29 cellular contexts compared by ENCODE assay signal in the genomic region with DNA sequence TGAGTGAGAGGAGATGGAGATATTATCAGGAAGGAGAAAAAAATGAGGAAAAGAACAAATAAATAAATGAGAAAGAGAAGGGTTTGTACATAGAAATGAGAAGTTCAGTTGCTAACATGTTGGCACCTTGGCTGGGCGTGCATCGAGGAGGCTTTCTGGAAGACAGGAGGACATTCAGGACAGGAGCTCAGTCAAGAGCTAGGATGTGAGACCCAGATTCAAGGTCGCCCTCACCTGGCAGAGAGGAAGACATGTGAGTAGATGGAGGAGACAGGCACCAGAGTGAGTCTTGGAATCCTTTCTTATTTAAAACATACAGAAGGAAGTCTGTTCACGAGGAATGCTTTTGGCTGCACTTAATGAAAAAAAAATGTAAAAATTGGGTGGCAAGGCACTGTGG.
"Had no signal": no experiment of that assay in that cellular context is flagged by ENCODE, and none has a peak within 500 bp of the region (broad histone marks: within the 10 kb centered on the region; RNA-seq: fewer than 3 reads in every experiment).

No MANE protein-coding gene starts in this region.

- H2AFZ ChIP-seq: PC-9 had no signal

- H3K27ac ChIP-seq: breast epithelium, PC-9 had no signal

- DNase-seq: activated CD4-positive, alpha-beta memory T cell treated with anti-CD3 and anti-CD28 coated beads for 36 hours; activated CD4-positive, alpha-beta T cell treated with anti-CD3 and anti-CD28 coated beads, Interleukin-2, amount 10 ng/mL, durations not matched to agents 7 days and 5 days; activated CD4-positive, CD25-positive, alpha-beta regulatory T cell; activated CD8-positive, alpha-beta memory T cell treated with anti-CD3 and anti-CD28 coated beads for 24 hours; activated gamma-delta T cell treated with Interleukin-2 at 50 U/mL for 16 hours; activated naive CD4-positive, alpha-beta T cell treated with anti-CD3 and anti-CD28 coated beads, Interleukin-2, amount 10 ng/mL, durations not matched to agents 7 days and 5 days; activated naive CD8-positive, alpha-beta T cell treated with anti-CD3 and anti-CD28 coated beads for 36 hours; activated T-cell treated with anti-CD3 and anti-CD28 coated beads for 4 hours; activated T-cell treated with anti-CD3 and anti-CD28 coated beads, Interleukin-2, amount 50 U/mL, for 72 hours; anterior cingulate cortex; caudate nucleus; Karpas-422; MM.1S; NCI-H1105; NCI-H1436; NCI-H187; NCI-H2081; NCI-H2171; NCI-H2227 treated with DMSO at 0.1 percent for 48 hours; NCI-H446 treated with DMSO at 0.1 percent for 48 hours; NCI-H524 treated with DMSO at 0.1 percent for 48 hours; NCI-H82; PC-9; SHP77 treated with DMSO at 0.1 percent for 48 hours; T-helper 17 cell; T-helper 9 cell had no signal

- H3K4me3 ChIP-seq: breast epithelium, K562, PC-9 had no signal

- H3K4me1 ChIP-seq: breast epithelium had no signal

- H3K27me3 Mint-ChIP-seq: activated naive CD8-positive, alpha-beta T cell treated with anti-CD3 and anti-CD28 coated beads for 36 hours; T-helper 17 cell had no signal

- H3K4me2 ChIP-seq: PC-9 had no signal

- H3K36me3 Mint-ChIP-seq: activated naive CD4-positive, alpha-beta T cell treated with anti-CD3 and anti-CD28 coated beads, Interleukin-2, amount 10 ng/mL, durations not matched to agents 7 days and 5 days; activated naive CD8-positive, alpha-beta T cell treated with anti-CD3 and anti-CD28 coated beads for 36 hours had no signal

- ATAC-seq: activated T-cell treated with anti-CD3 and anti-CD28 coated beads, Interleukin-2, amount 50 U/mL, for 72 hours; K562; T-helper 17 cell had no signal

- H3K4me3 Mint-ChIP-seq: activated CD4-positive, alpha-beta memory T cell treated with anti-CD3 and anti-CD28 coated beads for 36 hours; activated CD4-positive, alpha-beta T cell treated with anti-CD3 and anti-CD28 coated beads, Interleukin-2, amount 10 ng/mL, durations not matched to agents 7 days and 5 days; activated naive CD4-positive, alpha-beta T cell treated with anti-CD3 and anti-CD28 coated beads, Interleukin-2, amount 10 ng/mL, durations not matched to agents 7 days and 5 days; activated naive CD8-positive, alpha-beta T cell treated with anti-CD3 and anti-CD28 coated beads for 36 hours; activated T-cell treated with anti-CD3 and anti-CD28 coated beads, Interleukin-2, amount 50 U/mL, for 72 hours; T-helper 17 cell had no signal

- H3K4me1 Mint-ChIP-seq: activated CD4-positive, alpha-beta T cell treated with anti-CD3 and anti-CD28 coated beads, Interleukin-2, amount 10 ng/mL, durations not matched to agents 7 days and 5 days had no signal

- H3K36me3 ChIP-seq: breast epithelium had no signal

- H3K27ac Mint-ChIP-seq: activated CD4-positive, alpha-beta memory T cell treated with anti-CD3 and anti-CD28 coated beads for 36 hours; activated CD4-positive, alpha-beta T cell treated with anti-CD3 and anti-CD28 coated beads, Interleukin-2, amount 10 ng/mL, durations not matched to agents 7 days and 5 days; activated naive CD4-positive, alpha-beta T cell treated with anti-CD3 and anti-CD28 coated beads, Interleukin-2, amount 10 ng/mL, durations not matched to agents 7 days and 5 days; activated naive CD8-positive, alpha-beta T cell treated with anti-CD3 and anti-CD28 coated beads for 36 hours; activated T-cell treated with anti-CD3 and anti-CD28 coated beads, Interleukin-2, amount 50 U/mL, for 72 hours; activated T-helper 2 cell treated with anti-CD3 and anti-CD28 coated beads, Interferon-gamma antibody, Interleukin-2, Interleukin-4, amounts not matched to agents 10 μg/mL and 5 μg/mL and 100 μg/mL, durations not matched to agents 14 hours and 24 hours and 36 hours; T-helper 17 cell had no signal
